ENCODE assay signal across 15 cellular contexts in genomic region chr1:69409731-69410456, GRCh38.
"Had no signal": no experiment of that assay in that cellular context is flagged by ENCODE, and none has a peak within 500 bp of the region (broad histone marks: within the 10 kb centered on the region; RNA-seq: fewer than 3 reads in every experiment).

No MANE protein-coding gene starts in this region.

- H3K27me3 ChIP-seq: esophagus squamous epithelium, hepatocyte, neutrophil, sigmoid colon, uterus had no signal

- H3K9me3 ChIP-seq: esophagus squamous epithelium, neutrophil, sigmoid colon, uterus had no signal

- H3K27ac ChIP-seq: esophagus squamous epithelium, hepatocyte, neutrophil, sigmoid colon, skin epidermis, uterus had no signal

- H3K4me3 ChIP-seq: esophagus squamous epithelium, hepatocyte, sigmoid colon, skin epidermis, uterus had no signal

- ATAC-seq: left colon, left ventricle myocardium superior had no signal

- DNase-seq: esophagus squamous epithelium; foreskin fibroblast; left colon; left ventricle myocardium superior; mesendoderm; naive B cell; stimulated activated CD4-positive, alpha-beta T cell treated with anti-CD3 and anti-CD28 coated beads, Interleukin-2, amount 100 ng/mL, for 24 hours; stimulated activated CD4-positive, alpha-beta T cell treated with anti-CD3 and anti-CD28 coated beads, Interleukin-4, amount 100 ng/mL, for 4 hours; stimulated activated naive CD4-positive, alpha-beta T cell treated with Interleukin-2 at 50 U/mL for 16 hours; trophoblast cell; uterus had no signal

- H3K36me3 ChIP-seq: esophagus squamous epithelium, neutrophil, sigmoid colon, uterus had no signal

- H3K4me1 ChIP-seq: esophagus squamous epithelium, sigmoid colon, uterus had no signal
